1 cellular context compared by ENCODE assay signal in genomic region chr17:32886951-32887350, GRCh38.
A peak's percentile ranks its signal among the peaks of the same experiment; 100 is the strongest.
TF ChIP-seq lines count a peak whose summit lies in the region.

No MANE protein-coding gene starts in this region.

TF ChIP-seq in K562, 482 proteins besides CTCF, POLR2A, EP300 and RAD21:
- peak; percentile 54; the same call in 1 of the 2 replicates for TF ChIP-seq ZNF592 (IDR thresholded peaks at IDR 0.05)
- 0 out of 2 replicates have a peak, but pooled peaks have one; percentile 53 for TF ChIP-seq NFRKB (IDR thresholded peaks at IDR 0.05; ENCODE audit: low read depth)
